Comparison of ENCODE assay signal across 10 cellular contexts in the genomic region with DNA sequence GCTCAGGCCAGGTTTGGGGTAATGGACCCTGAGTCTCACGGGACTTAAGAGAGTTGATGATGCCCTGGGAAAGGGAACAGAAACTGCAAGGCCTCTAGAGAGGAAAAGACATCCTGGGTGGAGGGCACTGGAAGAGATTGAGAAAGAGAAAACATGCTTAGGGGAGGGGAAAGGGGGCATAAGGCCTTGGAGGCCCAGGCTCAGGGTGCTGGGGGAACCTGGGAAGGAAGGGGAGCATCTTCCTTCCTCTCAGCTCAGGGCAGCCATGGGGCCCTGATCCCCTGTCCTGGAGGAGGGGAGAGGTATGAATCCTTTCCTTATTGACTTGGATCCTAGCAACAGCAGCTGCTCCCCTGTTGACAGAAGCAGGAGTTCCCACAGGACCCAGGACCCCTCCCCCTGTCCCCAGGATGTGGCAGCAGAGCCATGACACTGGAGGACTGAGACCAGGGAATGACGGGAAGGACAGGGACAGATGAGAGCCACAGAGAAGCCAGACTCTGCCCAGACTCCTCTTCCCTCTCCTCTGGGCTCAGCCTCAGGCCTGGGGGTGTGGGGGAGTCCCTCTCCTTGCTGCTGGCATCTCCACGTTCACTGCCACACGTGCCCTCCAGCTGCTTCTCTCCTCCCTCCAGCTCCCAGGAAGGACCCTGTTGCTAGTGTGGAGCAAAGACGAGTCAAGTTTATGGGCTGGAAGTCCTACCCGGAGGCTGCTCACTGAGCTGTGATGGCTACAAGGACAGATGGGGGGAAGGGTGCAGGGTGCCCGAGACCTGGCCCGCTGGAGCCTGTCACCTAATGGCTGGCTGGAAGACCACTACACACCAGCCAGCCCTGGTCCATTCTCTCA. TPM values are rescaled to one million over a fixed set of nuclear protein-coding genes. Genes with fewer than 3 reads are reported as not detected.
DNase-seq lines count a peak whose midpoint lies in the region; ATAC-seq and TF ChIP-seq lines count a peak whose summit lies in the region.
"Had no signal": no experiment of that assay in that cellular context is flagged by ENCODE, and none has a peak within 500 bp of the region (broad histone marks: within the 10 kb centered on the region; RNA-seq: fewer than 3 reads in every experiment).

No MANE protein-coding gene starts in this region.

- H3K27me3 ChIP-seq in mucosa of rectum (ENCODE audit: control insufficient read depth in 2 of 2, insufficient read depth in 2 of 2, low read length in 2 of 2), result no peaks in the 10 kb centered on the region
- no peaks in the 10 kb centered on the region for H3K27me3 ChIP-seq in upper lobe of right lung
- H3K27me3 ChIP-seq in adrenal gland, result no peaks in the 10 kb centered on the region

- intact Hi-C loops in cardiac septum (cut with DNase I) (no loop called here), left cardiac atrium (cut with DNase I) (no loop called here), upper lobe of right lung (cut with DNase I) (no loop called here), adrenal gland (cut with DNase I) (loop anchor here in 1 of 2 donors (5.0 kb wide), 1 partner anchor 74 kb away; no protein-coding TSS in a partner anchor)

- DNase-seq in cardiac septum (ENCODE audit: low spot score), result peak; percentile 44
- DNase-seq in left cardiac atrium, result no peak
- DNase-seq in activated CD8-positive, alpha-beta T cell treated with anti-CD3 and anti-CD28 coated beads, Interleukin-2, amount 10 ng/mL, durations not matched to agents 7 days and 5 days, result no peak
- peak; percentile 47 for DNase-seq in upper lobe of right lung
- no peak for DNase-seq in adrenal gland
- DNase-seq in NCI-H2196 treated with DMSO at 0.1 percent for 48 hours (lab: John Stamatoyannopoulos, UW; ENCODE audit: unreplicated experiment), result no peak
- DNase-seq: dermis blood vessel endothelial cell, NCI-H524 had no signal

- H3K36me3 Mint-ChIP-seq in activated CD8-positive, alpha-beta T cell treated with anti-CD3 and anti-CD28 coated beads, Interleukin-2, amount 10 ng/mL, durations not matched to agents 7 days and 5 days (ENCODE audit: low read depth), result peaks cover 22% of the 10 kb centered on the region

- TF ChIP-seq CTCF in upper lobe of right lung (IDR thresholded peaks at IDR 0.05) (no peak), adrenal gland (IDR thresholded peaks at IDR 0.05) (no peak)

- H3K4me1 Mint-ChIP-seq in activated CD8-positive, alpha-beta T cell treated with anti-CD3 and anti-CD28 coated beads, Interleukin-2, amount 10 ng/mL, durations not matched to agents 7 days and 5 days (ENCODE audit: low read depth), result peaks cover 30% of the 10 kb centered on the region

- peak overlapping the region in 1 of 2 donors; percentile 52 for H3K9ac ChIP-seq in mucosa of rectum (ENCODE audit: low read depth in 1 of 2, low read length in 2 of 2)

- H3K27me3 Mint-ChIP-seq in activated CD8-positive, alpha-beta T cell treated with anti-CD3 and anti-CD28 coated beads, Interleukin-2, amount 10 ng/mL, durations not matched to agents 7 days and 5 days (ENCODE audit: low read depth), result no peaks in the 10 kb centered on the region

- ATAC-seq in left cardiac atrium (no peak), upper lobe of right lung (no peak), SK-N-SH treated with all-trans-retinoic acid at 6 μM for 48 hours (no peak)
- no peak for ATAC-seq in activated CD8-positive, alpha-beta T cell treated with anti-CD3 and anti-CD28 coated beads, Interleukin-2, amount 10 ng/mL, durations not matched to agents 7 days and 5 days

- H3K4me3 ChIP-seq in mucosa of rectum (ENCODE audit: low read length in 2 of 2) (peak overlapping the region in 1 of 2 donors; percentile 25), upper lobe of right lung (no peak overlapping the region), adrenal gland (no peak overlapping the region)

- no peaks in the 10 kb centered on the region for H3K9me3 Mint-ChIP-seq in activated CD8-positive, alpha-beta T cell treated with anti-CD3 and anti-CD28 coated beads, Interleukin-2, amount 10 ng/mL, durations not matched to agents 7 days and 5 days (ENCODE audit: insufficient read depth)

- H3K4me1 ChIP-seq in mucosa of rectum (ENCODE audit: control insufficient read depth in 2 of 2, insufficient read depth in 2 of 2, low read length in 2 of 2) (peaks cover 56 to 60% of the 10 kb centered on the region in 2 donors), upper lobe of right lung (peaks cover 38% of the 10 kb centered on the region), adrenal gland (replicated peaks in 1 of 2) (peaks cover 4 to 23% of the 10 kb centered on the region in 2 donors)

- H3K27ac ChIP-seq in mucosa of rectum (ENCODE audit: low read depth in 2 of 2, low read length in 2 of 2) (peak overlapping the region; percentile 33 to 50), upper lobe of right lung (no peak overlapping the region), adrenal gland (peak overlapping the region in 2 of 5 donors; percentile 56 to 89)

- H3K4me3 Mint-ChIP-seq in activated CD8-positive, alpha-beta T cell treated with anti-CD3 and anti-CD28 coated beads, Interleukin-2, amount 10 ng/mL, durations not matched to agents 7 days and 5 days, result no peak overlapping the region

- no peaks in the 10 kb centered on the region for H3K9me3 ChIP-seq in mucosa of rectum (ENCODE audit: control insufficient read depth in 2 of 2, low read length in 2 of 2)
- no peaks in the 10 kb centered on the region for H3K9me3 ChIP-seq in upper lobe of right lung
- H3K9me3 ChIP-seq in adrenal gland (replicated peaks in 1 of 3), result no peaks in the 10 kb centered on the region

- H3K27ac Mint-ChIP-seq in activated CD8-positive, alpha-beta T cell treated with anti-CD3 and anti-CD28 coated beads, Interleukin-2, amount 10 ng/mL, durations not matched to agents 7 days and 5 days, result peak overlapping the region; percentile 63

- POLR2A ChIA-PET in activated CD8-positive, alpha-beta T cell treated with anti-CD3 and anti-CD28 coated beads, Interleukin-2, amount 10 ng/mL, durations not matched to agents 7 days and 5 days (lab: Charles Lee), result no interaction called here

- WGBS in adrenal gland, 4 donors, result 47 to 59% (median 54%) methylated on average over 5 to 8 of the region's 8 CpGs

- TF ChIP-seq POLR2A in adrenal gland (IDR thresholded peaks at IDR 0.05), result no peak

- H3K36me3 ChIP-seq in mucosa of rectum (ENCODE audit: control insufficient read depth in 2 of 2, insufficient read depth in 2 of 2, low read length in 2 of 2), result peaks cover 26 to 28% of the 10 kb centered on the region in 2 donors
- H3K36me3 ChIP-seq in upper lobe of right lung, result peaks cover 37% of the 10 kb centered on the region
- peaks cover 0 to 36% of the 10 kb centered on the region in 2 donors for H3K36me3 ChIP-seq in adrenal gland (replicated peaks in 1 of 2)

- CTCF ChIA-PET in activated CD8-positive, alpha-beta T cell treated with anti-CD3 and anti-CD28 coated beads, Interleukin-2, amount 10 ng/mL, durations not matched to agents 7 days and 5 days (lab: Charles Lee), result interaction anchor here (1.7 kb wide), 1 partner anchor 8 kb away, joined by 5 read pairs; the partner anchor contains the start of genes AAMP and PNKD

TF ChIP-seq in SK-N-SH treated with all-trans-retinoic acid at 6 μM for 48 hours, 23 proteins besides CTCF, POLR2A, EP300 and RAD21 (continues in another document):
- TF ChIP-seq, protein P1, sequence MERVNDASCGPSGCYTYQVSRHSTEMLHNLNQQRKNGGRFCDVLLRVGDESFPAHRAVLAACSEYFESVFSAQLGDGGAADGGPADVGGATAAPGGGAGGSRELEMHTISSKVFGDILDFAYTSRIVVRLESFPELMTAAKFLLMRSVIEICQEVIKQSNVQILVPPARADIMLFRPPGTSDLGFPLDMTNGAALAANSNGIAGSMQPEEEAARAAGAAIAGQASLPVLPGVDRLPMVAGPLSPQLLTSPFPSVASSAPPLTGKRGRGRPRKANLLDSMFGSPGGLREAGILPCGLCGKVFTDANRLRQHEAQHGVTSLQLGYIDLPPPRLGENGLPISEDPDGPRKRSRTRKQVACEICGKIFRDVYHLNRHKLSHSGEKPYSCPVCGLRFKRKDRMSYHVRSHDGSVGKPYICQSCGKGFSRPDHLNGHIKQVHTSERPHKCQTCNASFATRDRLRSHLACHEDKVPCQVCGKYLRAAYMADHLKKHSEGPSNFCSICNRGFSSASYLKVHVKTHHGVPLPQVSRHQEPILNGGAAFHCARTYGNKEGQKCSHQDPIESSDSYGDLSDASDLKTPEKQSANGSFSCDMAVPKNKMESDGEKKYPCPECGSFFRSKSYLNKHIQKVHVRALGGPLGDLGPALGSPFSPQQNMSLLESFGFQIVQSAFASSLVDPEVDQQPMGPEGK (CRISPR knock-in tag; IDR thresholded peaks at IDR 0.05; ENCODE audit: borderline replicate concordance), result no peak

RNA-seq across cellular contexts. Expression of gene GPBAR1, which starts 0.8 kb away (rescaled TPM):
- total RNA-seq in cardiac septum (1.2 TPM), left cardiac atrium (1 to 10 TPM; 5.7 to 6.6 TPM), upper lobe of right lung (2.6 TPM), adrenal gland (10 to 100 TPM in 1 of 8 donors, 1 to 10 TPM in 7; 2.6 to 15.3 (median 4.1) TPM)
- total RNA-seq in activated CD8-positive, alpha-beta T cell treated with anti-CD3 and anti-CD28 coated beads, Interleukin-2, amount 10 ng/mL, durations not matched to agents 7 days and 5 days, result under 1 TPM; 0.97 TPM
- polyA plus RNA-seq in adrenal gland, result 1 to 10 TPM in 2 of 3 donors, under 1 TPM in 1; 0.11 to 4.0 (median 2.1) TPM
- total RNA-seq: dermis blood vessel endothelial cell had no signal

RNA-seq across cellular contexts. Expression of gene AAMP, which starts 8.3 kb away (rescaled TPM):
- total RNA-seq in cardiac septum (56.3 TPM), left cardiac atrium (10 to 100 TPM; 49.0 to 52.5 TPM), upper lobe of right lung (55.9 TPM), adrenal gland (100 to 1,000 TPM in 5 of 8 donors, 10 to 100 TPM in 3; 84.9 to 314 (median 110) TPM)
- 10 to 100 TPM; 52.6 to 56.2 TPM for total RNA-seq in activated CD8-positive, alpha-beta T cell treated with anti-CD3 and anti-CD28 coated beads, Interleukin-2, amount 10 ng/mL, durations not matched to agents 7 days and 5 days
- polyA plus RNA-seq in adrenal gland, result 100 to 1,000 TPM in 1 of 3 donors, 10 to 100 TPM in 2; 54.8 to 129 (median 89.0) TPM

RNA-seq across cellular contexts. Expression of gene PNKD, which starts 8.7 kb away (rescaled TPM):
- total RNA-seq in cardiac septum (72.6 TPM), left cardiac atrium (10 to 100 TPM; 62.4 to 68.5 TPM), upper lobe of right lung (65.4 TPM), adrenal gland (100 to 1,000 TPM in 3 of 8 donors, 10 to 100 TPM in 5; 48.8 to 118 (median 87.4) TPM)
- 10 to 100 TPM; 36.7 to 37.6 TPM for total RNA-seq in activated CD8-positive, alpha-beta T cell treated with anti-CD3 and anti-CD28 coated beads, Interleukin-2, amount 10 ng/mL, durations not matched to agents 7 days and 5 days
- 100 to 1,000 TPM in 2 of 3 donors, 10 to 100 TPM in 1; 56.9 to 181 (median 139) TPM for polyA plus RNA-seq in adrenal gland

RNA-seq across cellular contexts. Expression of gene TMBIM1, which starts 30.7 kb away (rescaled TPM):
- total RNA-seq in cardiac septum (143 TPM), left cardiac atrium (100 to 1,000 TPM; 156 to 166 TPM), upper lobe of right lung (281 TPM), adrenal gland (100 to 1,000 TPM; 185 to 293 (median 214) TPM)
- total RNA-seq in activated CD8-positive, alpha-beta T cell treated with anti-CD3 and anti-CD28 coated beads, Interleukin-2, amount 10 ng/mL, durations not matched to agents 7 days and 5 days, result 10 to 100 TPM; 52.9 to 58.9 TPM
- 100 to 1,000 TPM in 1 of 3 donors, 10 to 100 TPM in 2; 25.7 to 201 (median 63.8) TPM for polyA plus RNA-seq in adrenal gland

RNA-seq across cellular contexts. Expression of gene ARPC2, which starts 44.7 kb away (rescaled TPM):
- total RNA-seq in cardiac septum, result 172 TPM
- total RNA-seq in left cardiac atrium, result 100 to 1,000 TPM; 144 to 167 TPM
- 100 to 1,000 TPM; 821 to 844 TPM for total RNA-seq in activated CD8-positive, alpha-beta T cell treated with anti-CD3 and anti-CD28 coated beads, Interleukin-2, amount 10 ng/mL, durations not matched to agents 7 days and 5 days
- total RNA-seq in upper lobe of right lung, result 357 TPM
- total RNA-seq in adrenal gland, result 100 to 1,000 TPM; 122 to 254 (median 193) TPM
- 100 to 1,000 TPM in 2 of 3 donors, 10 to 100 TPM in 1; 93.5 to 284 (median 118) TPM for polyA plus RNA-seq in adrenal gland

Comparison
In these comparisons a context has a peak if more than half of its experiments do, and no peak if none do; other contexts are left out.
1. DNase-seq: peak in cardiac septum (single experiment) and upper lobe of right lung (single experiment); none in left cardiac atrium (single experiment), activated CD8-positive, alpha-beta T cell treated with anti-CD3 and anti-CD28 coated beads, Interleukin-2, amount 10 ng/mL, durations not matched to agents 7 days and 5 days (single experiment), adrenal gland (0 of 7) and NCI-H2196 treated with DMSO at 0.1 percent for 48 hours (single experiment).